17 cellular contexts compared by ENCODE assay signal in genomic region chr6:166781331-166781730, GRCh38.
DNase-seq lines count a peak whose midpoint lies in the region; ATAC-seq, FAIRE-seq and TF ChIP-seq lines count a peak whose summit lies in the region.
"Had no signal": no experiment of that assay in that cellular context is flagged by ENCODE, and none has a peak within 500 bp of the region (broad histone marks: within the 10 kb centered on the region; RNA-seq: fewer than 3 reads in every experiment).

No MANE protein-coding gene starts in this region.

- DNase-seq in HepG2 (ENCODE audit: low spot score) (no peak), right lobe of liver (no peak), lower leg skin (ENCODE audit: low spot score in 2 of 2) (peak; percentile 8 to 76), spleen (peak; percentile 55), left lung (no peak)
- DNase-seq: BE2C; CD4-positive, alpha-beta memory T cell; DMS79; GM23248 had no signal

- H3K4me2 ChIP-seq in HepG2 (ENCODE audit: low read depth, low read length): no peak overlapping the region
- H3K4me2 ChIP-seq: A549 had no signal

- H3K4me1 ChIP-seq in HepG2 (ENCODE audit: insufficient read depth, low read length) (no peaks in the 10 kb centered on the region), right lobe of liver (no peaks in the 10 kb centered on the region), spleen (no peaks in the 10 kb centered on the region), left lung (peaks cover 0 to under 1% of the 10 kb centered on the region in 2 donors)
- H3K4me1 ChIP-seq: A549, BE2C had no signal

- TF ChIP-seq POLR2A in HepG2 (IDR thresholded peaks at IDR 0.05; ENCODE audit: insufficient read depth in 1 of 2, low read depth in 2 of 2, low read length in 2 of 2) (no peak), right lobe of liver (IDR thresholded peaks at IDR 0.05) (no peak), lower leg skin (IDR thresholded peaks at IDR 0.05) (no peak), spleen (IDR thresholded peaks at IDR 0.05) (no peak)

- BruUV-seq in HepG2 (replicated peaks; lab: Mats Ljungman, UMichigan): no TSS peak

- TF ChIP-seq EP300 in HepG2 (IDR thresholded peaks at IDR 0.05; ENCODE audit: low read depth in 2 of 2, low read length in 2 of 2) (no peak), HepG2 (CRISPR knock-in tag; IDR thresholded peaks at IDR 0.05; ENCODE audit: borderline replicate concordance) (no peak)

- H3K4me3 ChIP-seq in HepG2 (replicated peaks in 1 of 3; ENCODE audit: insufficient read depth in 1 of 3, low read depth in 2 of 3, low read length in 3 of 3) (no peak overlapping the region), right lobe of liver (no peak overlapping the region), lower leg skin (ENCODE audit: low read depth, poor library complexity, severe bottlenecking) (no peak overlapping the region), spleen (no peak overlapping the region), left lung (no peak overlapping the region)
- H3K4me3 ChIP-seq: A549, GM12878, GM23248 had no signal

- CTCF ChIA-PET in HepG2 (lab: Yijun Ruan, JAX; ENCODE audit: low intra/inter-chr PET ratio, low total read pairs): no interaction called here

- H2AFZ ChIP-seq in HepG2 (ENCODE audit: low read length): no peak overlapping the region
- H2AFZ ChIP-seq: GM23248 had no signal

- no peak for TF ChIP-seq RAD21 in HepG2 (CRISPR knock-in tag; IDR thresholded peaks at IDR 0.05)

- ATAC-seq in HepG2: peak; percentile 48
- ATAC-seq in right lobe of liver: no peak
- no peak for ATAC-seq in left lung
- ATAC-seq in GM18858 (IDR thresholded peaks at IDR 0.05; ENCODE audit: unreplicated experiment): no peak
- ATAC-seq: A549, GM12878, HCT116 had no signal

- H3K27ac ChIP-seq in HepG2 (ENCODE audit: extremely low read length, insufficient read depth, low read length) (no peak overlapping the region), right lobe of liver (no peak overlapping the region), spleen (no peak overlapping the region), left lung (no peak overlapping the region)
- H3K27ac ChIP-seq: A549, C4-2B, GM23248, HL-60 had no signal

- 25% methylated on average over 5 of the region's 6 CpGs for WGBS in HepG2 (ENCODE audit: low lambda C conversion rate)
- 65% methylated on average over 2 of the region's 6 CpGs for WGBS in right lobe of liver (ENCODE audit: insufficient coverage, low coverage, low lambda C conversion rate, missing lambda C conversion rate)
- WGBS in lower leg skin, 2 donors: 92 to 97% methylated on average over 5 to 6 of the region's 6 CpGs
- 84 to 94% (median 91%) methylated on average over 6 of the region's 6 CpGs for WGBS in spleen, 5 donors

- FAIRE-seq in HepG2 (lab: Jason Lieb, UNC): no peak
- FAIRE-seq: A549, GM12878, GM18507, H54 had no signal

- H4K20me1 ChIP-seq in HepG2 (ENCODE audit: insufficient read depth, low read length): no peaks in the 10 kb centered on the region

- H3K36me3 ChIP-seq in HepG2 (replicated peaks in 1 of 2; ENCODE audit: control insufficient read depth in 1 of 2, insufficient read depth in 2 of 2, low read length in 2 of 2) (no peaks in the 10 kb centered on the region), right lobe of liver (no peaks in the 10 kb centered on the region), spleen (no peaks in the 10 kb centered on the region), left lung (no peaks in the 10 kb centered on the region)
- H3K36me3 ChIP-seq: BE2C had no signal

- H3K79me2 ChIP-seq in HepG2 (ENCODE audit: insufficient read depth, low read length): no peaks in the 10 kb centered on the region

- POLR2A ChIA-PET in HepG2 (lab: Yijun Ruan, JAX): no interaction called here

- peaks cover 0 to 30% of the 10 kb centered on the region in 2 experiments; a peak in 3 of 5 replicates for H3K27me3 ChIP-seq in HepG2 (ENCODE audit: control insufficient read depth in 1 of 2, insufficient read depth in 2 of 2, low read length in 2 of 2)
- no peaks in the 10 kb centered on the region for H3K27me3 ChIP-seq in right lobe of liver
- H3K27me3 ChIP-seq in spleen (replicated peaks in 1 of 7): no peaks in the 10 kb centered on the region
- H3K27me3 ChIP-seq in left lung: no peaks in the 10 kb centered on the region
- H3K27me3 ChIP-seq: BE2C had no signal

- intact Hi-C loops in HepG2 (cut with micrococcal nuclease; ENCODE audit: unreplicated experiment): no loop called here
- intact Hi-C loops in right lobe of liver (cut with DNase I): loop anchor here in 1 of 2 donors (10.0 kb wide), 1 partner anchor 363 kb away; no protein-coding TSS in a partner anchor
- intact Hi-C loops in lower leg skin (cut with DNase I; ENCODE audit: low total_unique reads): loop anchor here (10.0 kb wide), 1 partner anchor 363 kb away; no protein-coding TSS in a partner anchor
- intact Hi-C loops in spleen (cut with DNase I; ENCODE audit: low total_unique reads): loop anchor here (10.0 kb wide), 1 partner anchor 203 kb away; no protein-coding TSS in a partner anchor
- intact Hi-C loops in left lung (cut with DNase I): loop anchor here in 1 of 2 donors (10.0 kb wide), 1 partner anchor 213 kb away; the partner anchor contains the start of gene CEP43

- TF ChIP-seq CTCF in HepG2 (CRISPR knock-in tag; IDR thresholded peaks at IDR 0.05) (no peak), right lobe of liver (IDR thresholded peaks at IDR 0.05) (no peak), lower leg skin (IDR thresholded peaks at IDR 0.05) (no peak), spleen (IDR thresholded peaks at IDR 0.05 in 8 of 11, conservative IDR thresholded peaks at IDR 0.05 in 3 of 11) (no peak), left lung (IDR thresholded peaks at IDR 0.05) (no peak)

- H3K9me3 ChIP-seq in HepG2 (ENCODE audit: low read length): no peaks in the 10 kb centered on the region
- H3K9me3 ChIP-seq in right lobe of liver: no peaks in the 10 kb centered on the region
- H3K9me3 ChIP-seq in spleen: no peaks in the 10 kb centered on the region
- H3K9me3 ChIP-seq in left lung: no peaks in the 10 kb centered on the region
- H3K9me3 ChIP-seq: A549, BE2C had no signal

- in situ Hi-C loops in HepG2 (cut with HindIII; ENCODE audit: extremely low pct_ligation_motif_present, low pct_unique_long_range_greater_than_20kb): no loop called here

- H3K9ac ChIP-seq in HepG2 (ENCODE audit: insufficient read depth, low read depth, low read length): no peak overlapping the region
- H3K9ac ChIP-seq: GM23248 had no signal

TF ChIP-seq in HepG2, 621 proteins besides CTCF, POLR2A, EP300 and RAD21:
- no peak for TF ChIP-seq SMYD3 (CRISPR knock-in tag; IDR thresholded peaks at IDR 0.05)

Comparison
In these comparisons a context has a peak if more than half of its experiments do, and no peak if none do; other contexts are left out.
1. DNase-seq: peak in lower leg skin (2 of 2) and spleen (single experiment); none in HepG2 (single experiment), right lobe of liver (0 of 3) and left lung (0 of 2).